In genomic region chr12:71155228-71155627, GRCh38 we compare ENCODE assay signal across 15 cellular contexts. TPM values are rescaled to one million over a fixed set of nuclear protein-coding genes. Genes with fewer than 3 reads are reported as not detected.
DNase-seq lines count a peak whose midpoint lies in the region; ATAC-seq and TF ChIP-seq lines count a peak whose summit lies in the region.
"Had no signal": no experiment of that assay in that cellular context is flagged by ENCODE, and none has a peak within 500 bp of the region (broad histone marks: within the 10 kb centered on the region; RNA-seq: fewer than 3 reads in every experiment).

No MANE protein-coding gene starts in this region.

- H3K27me3 ChIP-seq in A673 (replicated peaks; ENCODE audit: insufficient read depth, low read depth, low read length, poor library complexity): no peaks in the 10 kb centered on the region
- no peaks in the 10 kb centered on the region for H3K27me3 ChIP-seq in duodenal mucosa (ENCODE audit: control insufficient read depth in 1 of 2, insufficient read depth in 2 of 2, low read length in 2 of 2)

- H3K4me3 Mint-ChIP-seq in progenitor cell of endocrine pancreas (ENCODE audit: low read depth): no peak overlapping the region
- H3K4me3 Mint-ChIP-seq: B cell; CD4-positive, alpha-beta T cell; H9 had no signal

- H3K36me3 ChIP-seq in A673 (ENCODE audit: insufficient read depth, low read length, poor library complexity, severe bottlenecking): no peaks in the 10 kb centered on the region
- H3K36me3 ChIP-seq in duodenal mucosa (ENCODE audit: control insufficient read depth in 1 of 2, insufficient read depth in 2 of 2, low read length in 2 of 2): peaks cover 0 to 4% of the 10 kb centered on the region in 2 donors

- CTCF ChIA-PET in A673 (lab: Charles Lee): no interaction called here

- peak overlapping the region; percentile 7 for H3K27ac Mint-ChIP-seq in progenitor cell of endocrine pancreas
- H3K27ac Mint-ChIP-seq: B cell; CD4-positive, alpha-beta T cell; H9 had no signal

- H3K27ac ChIP-seq in A673 (ENCODE audit: low read depth, low read length, poor library complexity, severe bottlenecking) (peak overlapping the region; percentile 31), duodenal mucosa (ENCODE audit: low read depth, low read length) (no peak overlapping the region)

- no peaks in the 10 kb centered on the region for H3K27me3 Mint-ChIP-seq in progenitor cell of endocrine pancreas
- H3K27me3 Mint-ChIP-seq: B cell had no signal

- POLR2A ChIA-PET in A673 (lab: Charles Lee; ENCODE audit: low non-redundant PET): no interaction called here

- H3K4me1 Mint-ChIP-seq in progenitor cell of endocrine pancreas (ENCODE audit: low read depth): peaks cover 34% of the 10 kb centered on the region
- H3K4me1 Mint-ChIP-seq: B cell had no signal

- H3K9me3 ChIP-seq in A673 (ENCODE audit: low read depth, low read length, poor library complexity, severe bottlenecking) (peaks cover 3% of the 10 kb centered on the region), duodenal mucosa (ENCODE audit: control insufficient read depth in 1 of 2, low read length in 2 of 2) (no peaks in the 10 kb centered on the region)

- H3K4me1 ChIP-seq in A673 (ENCODE audit: insufficient read depth, low read length, poor library complexity, severe bottlenecking) (peaks cover 40% of the 10 kb centered on the region), duodenal mucosa (ENCODE audit: control insufficient read depth in 1 of 2, insufficient read depth in 2 of 2, low read length in 2 of 2) (peaks cover 11 to 28% of the 10 kb centered on the region in 2 donors)

- peak overlapping the region; percentile 8 for H3K4me3 ChIP-seq in A673 (ENCODE audit: low read depth, low read length, poor library complexity, severe bottlenecking)
- peak overlapping the region; percentile 72 to 76 for H3K4me3 ChIP-seq in duodenal mucosa (ENCODE audit: low read depth in 1 of 2, low read length in 2 of 2)

- no peak for DNase-seq in A673 (ENCODE audit: low spot score)
- DNase-seq in LoVo (ENCODE audit: low spot score): peak; percentile 74
- DNase-seq in progenitor cell of endocrine pancreas (ENCODE audit: low spot score, unreplicated experiment): no peak
- no peak for DNase-seq in amniotic stem cell (lab: John Stamatoyannopoulos, UW)
- DNase-seq in NCI-H2171 (lab: John Stamatoyannopoulos, UW): no peak
- DNase-seq: CD4-positive, alpha-beta T cell; DMS 273 treated with DMSO at 0.1 percent for 48 hours; H9; Karpas-422; NCI-H446; SIG-M5 had no signal

- no peak for ATAC-seq in GM18907 (IDR thresholded peaks at IDR 0.05; ENCODE audit: unreplicated experiment)
- ATAC-seq in HG03521 (IDR thresholded peaks at IDR 0.05; ENCODE audit: unreplicated experiment): no peak

- intact Hi-C loops in A673 (cut with micrococcal nuclease; ENCODE audit: unreplicated experiment): no loop called here

- H3K36me3 Mint-ChIP-seq in progenitor cell of endocrine pancreas (ENCODE audit: insufficient read depth): peaks cover 3% of the 10 kb centered on the region

- TF ChIP-seq CTCF in A673 (conservative IDR thresholded peaks at IDR 0.05; ENCODE audit: low read depth, low read length) (no peak), progenitor cell of endocrine pancreas (IDR thresholded peaks at IDR 0.05; ENCODE audit: unreplicated experiment) (no peak)

- H3K9me3 Mint-ChIP-seq in progenitor cell of endocrine pancreas (ENCODE audit: low read depth): peaks cover 6% of the 10 kb centered on the region

- peak overlapping the region; percentile 49 to 83 for H3K9ac ChIP-seq in duodenal mucosa (ENCODE audit: low read depth in 1 of 2, low read length in 2 of 2)

- no TSS peak for BruUV-seq in A673 (replicated peaks; lab: Mats Ljungman, UMichigan)

RNA-seq across cellular contexts. Expression of gene TSPAN8, which starts 2.6 kb away (rescaled TPM):
- total RNA-seq in A673 (2021) (74.7 and 79.4 TPM in 2 replicates), progenitor cell of endocrine pancreas (0.33 and 1.0 TPM in 2 replicates)
- total RNA-seq: B cell; CD4-positive, alpha-beta T cell; H9 had no signal

Comparison
In these comparisons a context has a peak if more than half of its experiments do, and no peak if none do; other contexts are left out.
1. RNA of gene TSPAN8, which starts 2.6 kb away (total RNA-seq): 74.7 to 79.4 TPM in A673; 0.33 to 1.0 TPM in progenitor cell of endocrine pancreas; every median in the first group is over 10 times any median in the second.